Comparison of ENCODE assay signal across 10 cellular contexts in genomic region chr7:76354981-76355730, GRCh38. TPM values are rescaled to one million over a fixed set of nuclear protein-coding genes. Genes with fewer than 3 reads are reported as not detected.
A peak's percentile ranks its signal among the peaks of the same experiment; 100 is the strongest.
DNase-seq lines count a peak whose midpoint lies in the region; ATAC-seq and TF ChIP-seq lines count a peak whose summit lies in the region.
"Had no signal": no experiment of that assay in that cellular context is flagged by ENCODE, and none has a peak within 500 bp of the region (broad histone marks: within the 10 kb centered on the region; RNA-seq: fewer than 3 reads in every experiment).

No MANE protein-coding gene starts in this region.

- DNase-seq in left ventricle myocardium inferior (no peak), left ventricle myocardium superior (no peak), superior temporal gyrus (ENCODE audit: extremely low spot score) (peak; percentile 93), NOMO-1 treated with DMSO at 0.1 percent for 48 hours (lab: John Stamatoyannopoulos, UW; ENCODE audit: unreplicated experiment) (no peak), SHP77 (lab: John Stamatoyannopoulos, UW) (no peak)
- DNase-seq: KBM-7, transverse colon had no signal

- intact Hi-C loops in left ventricle myocardium inferior (cut with micrococcal nuclease) (loop anchor here (5.0 kb wide), 1 partner anchor 33 kb away; no protein-coding TSS in a partner anchor), left ventricle myocardium superior (cut with micrococcal nuclease) (no loop called here)

- H3K36me3 ChIP-seq in left ventricle myocardium inferior = peaks cover 17% of the 10 kb centered on the region
- H3K36me3 ChIP-seq in iPS-18a (ENCODE audit: control insufficient read depth, low read depth, low read length) = peaks cover 42% of the 10 kb centered on the region
- H3K36me3 ChIP-seq: transverse colon had no signal

- no peak overlapping the region for H3K27ac Mint-ChIP-seq in activated T-helper 17 cell treated with anti-CD3 and anti-CD28 coated beads, Interleukin-2, amount 50 U/mL, for 72 hours

- H3K4me3 Mint-ChIP-seq in activated T-helper 17 cell treated with anti-CD3 and anti-CD28 coated beads, Interleukin-2, amount 50 U/mL, for 72 hours = peak overlapping the region; percentile 97

- H3K9me3 ChIP-seq in left ventricle myocardium inferior (replicated peaks) = no peaks in the 10 kb centered on the region
- H3K9me3 ChIP-seq in iPS-18a (ENCODE audit: control insufficient read depth, low read depth, low read length) = no peaks in the 10 kb centered on the region
- H3K9me3 ChIP-seq: transverse colon had no signal

- H3K27ac ChIP-seq in left ventricle myocardium inferior (replicated peaks) (peak overlapping the region; percentile 99), iPS-18a (ENCODE audit: low read length) (no peak overlapping the region)

- no peaks in the 10 kb centered on the region for H3K9me3 Mint-ChIP-seq in activated T-helper 17 cell treated with anti-CD3 and anti-CD28 coated beads, Interleukin-2, amount 50 U/mL, for 72 hours

- no peaks in the 10 kb centered on the region for H3K27me3 Mint-ChIP-seq in activated T-helper 17 cell treated with anti-CD3 and anti-CD28 coated beads, Interleukin-2, amount 50 U/mL, for 72 hours

- no peak for ATAC-seq in left ventricle myocardium superior
- no peak for ATAC-seq in activated T-helper 17 cell treated with anti-CD3 and anti-CD28 coated beads, Interleukin-2, amount 50 U/mL, for 72 hours (replicated peaks)
- ATAC-seq in HG02759 (IDR thresholded peaks at IDR 0.05; ENCODE audit: unreplicated experiment) = no peak

- H3K4me1 Mint-ChIP-seq in activated T-helper 17 cell treated with anti-CD3 and anti-CD28 coated beads, Interleukin-2, amount 50 U/mL, for 72 hours = peaks cover 44% of the 10 kb centered on the region

- H3K27me3 ChIP-seq in left ventricle myocardium inferior (ENCODE audit: low read depth) (no peaks in the 10 kb centered on the region), iPS-18a (ENCODE audit: control insufficient read depth, insufficient read depth, low read length) (no peaks in the 10 kb centered on the region)
- H3K27me3 ChIP-seq: transverse colon had no signal

- no peak for TF ChIP-seq CTCF in left ventricle myocardium inferior (IDR thresholded peaks at IDR 0.05; ENCODE audit: borderline replicate concordance)

- peaks cover 87% of the 10 kb centered on the region for H3K36me3 Mint-ChIP-seq in activated T-helper 17 cell treated with anti-CD3 and anti-CD28 coated beads, Interleukin-2, amount 50 U/mL, for 72 hours (ENCODE audit: low read depth)

- no peak overlapping the region for H3K9ac ChIP-seq in iPS-18a (ENCODE audit: low read length)

- H3K4me3 ChIP-seq in left ventricle myocardium inferior = peak overlapping the region; percentile 92
- H3K4me3 ChIP-seq in iPS-18a (ENCODE audit: low read length) = peak overlapping the region; percentile 7
- H3K4me3 ChIP-seq: transverse colon had no signal

- H3K4me1 ChIP-seq in left ventricle myocardium inferior = peaks cover 92% of the 10 kb centered on the region
- H3K4me1 ChIP-seq in iPS-18a (ENCODE audit: control insufficient read depth, low read depth, low read length) = peaks cover 31% of the 10 kb centered on the region

RNA-seq across cellular contexts. Expression of gene YWHAG, which starts 3.6 kb away (rescaled TPM):
- total RNA-seq in left ventricle myocardium inferior = 223 TPM
- total RNA-seq in left ventricle myocardium superior = 238 TPM
- 100 to 1,000 TPM; 118 to 156 TPM for total RNA-seq in activated T-helper 17 cell treated with anti-CD3 and anti-CD28 coated beads, Interleukin-2, amount 50 U/mL, for 72 hours

RNA-seq across cellular contexts. Expression of gene HSPB1, which starts 52.7 kb away (rescaled TPM):
- total RNA-seq in left ventricle myocardium inferior (2,037 TPM), left ventricle myocardium superior (2,442 TPM)
- 10 to 100 TPM; 28.0 to 71.7 TPM for total RNA-seq in activated T-helper 17 cell treated with anti-CD3 and anti-CD28 coated beads, Interleukin-2, amount 50 U/mL, for 72 hours

RNA-seq across cellular contexts. Expression of gene SSC4D, which starts 54.3 kb away (rescaled TPM):
- total RNA-seq in left ventricle myocardium inferior (0.99 TPM), left ventricle myocardium superior (0.55 TPM)
- total RNA-seq in activated T-helper 17 cell treated with anti-CD3 and anti-CD28 coated beads, Interleukin-2, amount 50 U/mL, for 72 hours = under 1 TPM; 0.50 to 0.61 TPM

Comparison
In these comparisons a context has a peak if more than half of its experiments do, and no peak if none do; other contexts are left out.
1. RNA of gene HSPB1, which starts 52.7 kb away (total RNA-seq): 2,442 TPM in left ventricle myocardium superior (single experiment) and 2,037 TPM in left ventricle myocardium inferior (single experiment); 28.0 to 71.7 TPM in activated T-helper 17 cell treated with anti-CD3 and anti-CD28 coated beads, Interleukin-2, amount 50 U/mL, for 72 hours; every median in the first group is over 10 times any median in the second.